Comparison of ENCODE assay signal across 27 cellular contexts in the genomic region with DNA sequence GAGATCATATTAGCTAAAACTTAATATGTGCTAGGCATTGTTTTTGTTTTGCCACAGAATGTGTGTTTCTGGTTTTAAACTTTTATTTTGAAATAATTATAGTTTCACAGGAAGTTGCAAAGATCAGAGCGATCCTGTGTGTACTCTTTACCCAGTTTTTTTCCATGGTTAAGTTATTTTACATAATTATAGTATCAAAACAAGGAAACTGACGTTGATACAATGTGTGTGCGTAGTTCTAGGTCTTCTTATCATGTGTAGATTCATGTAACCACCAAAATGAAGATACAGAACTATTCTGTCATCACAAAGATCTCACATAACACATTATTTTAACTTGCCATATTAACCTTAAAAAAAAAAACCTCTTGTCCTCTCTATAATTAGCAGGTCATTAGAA.
"Had no signal": no experiment of that assay in that cellular context is flagged by ENCODE, and none has a peak within 500 bp of the region (broad histone marks: within the 10 kb centered on the region; RNA-seq: fewer than 3 reads in every experiment).

No MANE protein-coding gene starts in this region.

- H3K9me3 Mint-ChIP-seq: activated B cell treated with CpG ODN at 0.5 μM for 24 hours; activated CD4-positive, alpha-beta T cell treated with anti-CD3 and anti-CD28 coated beads, Interleukin-2, amount 10 ng/mL, durations not matched to agents 24 days and 14 days; activated naive CD4-positive, alpha-beta T cell treated with anti-CD3 and anti-CD28 coated beads for 36 hours; activated T-cell treated with anti-CD3 and anti-CD28 coated beads, Interleukin-2, amount 50 U/mL, for 4 hours; IgD-negative memory B cell; T-helper 1 cell treated with Interleukin-12 subunit alpha and Interleukin-12 subunit beta and Interleukin-4 antibody, amounts not matched to agents 30 μg/mL and 1 μg/mL, for 36 hours had no signal

- DNase-seq: activated B cell treated with CpG ODN at 0.5 μM for 24 hours; activated CD4-positive, alpha-beta T cell treated with anti-CD3 and anti-CD28 coated beads for 1 hour; activated CD4-positive, alpha-beta T cell treated with anti-CD3 and anti-CD28 coated beads, Interleukin-2, amount 10 ng/mL, durations not matched to agents 24 days and 14 days; activated CD4-positive, alpha-beta T cell treated with anti-CD3 and anti-CD28 coated beads, Interleukin-2, amount 50 U/mL, for 48 hours; activated CD8-positive, alpha-beta memory T cell treated with anti-CD3 and anti-CD28 coated beads for 24 hours; activated gamma-delta T cell; activated naive CD4-positive, alpha-beta T cell treated with anti-CD3 and anti-CD28 coated beads for 36 hours; activated T-cell treated with anti-CD3 and anti-CD28 coated beads, Interleukin-2, amount 50 U/mL, for 4 hours; amygdala; KG1; NCI-H1092; NCI-H1417; NCI-H1930; NCI-H2171 treated with DMSO at 0.1 percent for 48 hours; NCI-H226; NCI-H526 treated with DMSO at 0.1 percent for 48 hours; NCI-H82; OCI-M1; Peyer's patch; SHP77; SW 1271; T1000 had no signal

- H3K27me3 Mint-ChIP-seq: activated B cell treated with CpG ODN at 0.5 μM for 24 hours; activated CD4-positive, alpha-beta T cell treated with anti-CD3 and anti-CD28 coated beads, Interleukin-2, amount 10 ng/mL, durations not matched to agents 24 days and 14 days; activated naive CD8-positive, alpha-beta T cell; brain; IgD-negative memory B cell had no signal

- H3K4me1 Mint-ChIP-seq: activated B cell treated with CpG ODN at 0.5 μM for 24 hours, brain, IgD-negative memory B cell had no signal

- H3K4me3 Mint-ChIP-seq: activated B cell treated with CpG ODN at 0.5 μM for 24 hours; activated CD4-positive, alpha-beta T cell treated with anti-CD3 and anti-CD28 coated beads, Interleukin-2, amount 10 ng/mL, durations not matched to agents 24 days and 14 days; activated naive CD4-positive, alpha-beta T cell treated with anti-CD3 and anti-CD28 coated beads for 36 hours; activated naive CD8-positive, alpha-beta T cell; activated T-cell treated with anti-CD3 and anti-CD28 coated beads, Interleukin-2, amount 50 U/mL, for 4 hours; brain; IgD-negative memory B cell; T-helper 1 cell treated with Interleukin-12 subunit alpha and Interleukin-12 subunit beta and Interleukin-4 antibody, amounts not matched to agents 30 μg/mL and 1 μg/mL, for 36 hours had no signal

- H3K27ac Mint-ChIP-seq: activated B cell treated with CpG ODN at 0.5 μM for 24 hours; activated CD4-positive, alpha-beta T cell treated with anti-CD3 and anti-CD28 coated beads, Interleukin-2, amount 10 ng/mL, durations not matched to agents 24 days and 14 days; activated naive CD4-positive, alpha-beta T cell treated with anti-CD3 and anti-CD28 coated beads for 36 hours; activated naive CD8-positive, alpha-beta T cell; brain; IgD-negative memory B cell; T-helper 1 cell treated with Interleukin-12 subunit alpha and Interleukin-12 subunit beta and Interleukin-4 antibody, amounts not matched to agents 30 μg/mL and 1 μg/mL, for 36 hours had no signal

- ATAC-seq: activated T-cell treated with anti-CD3 and anti-CD28 coated beads, Interleukin-2, amount 50 U/mL, for 4 hours; SK-N-SH treated with all-trans-retinoic acid at 6 μM for 48 hours had no signal
